7 cellular contexts compared by ENCODE assay signal in the genomic region with DNA sequence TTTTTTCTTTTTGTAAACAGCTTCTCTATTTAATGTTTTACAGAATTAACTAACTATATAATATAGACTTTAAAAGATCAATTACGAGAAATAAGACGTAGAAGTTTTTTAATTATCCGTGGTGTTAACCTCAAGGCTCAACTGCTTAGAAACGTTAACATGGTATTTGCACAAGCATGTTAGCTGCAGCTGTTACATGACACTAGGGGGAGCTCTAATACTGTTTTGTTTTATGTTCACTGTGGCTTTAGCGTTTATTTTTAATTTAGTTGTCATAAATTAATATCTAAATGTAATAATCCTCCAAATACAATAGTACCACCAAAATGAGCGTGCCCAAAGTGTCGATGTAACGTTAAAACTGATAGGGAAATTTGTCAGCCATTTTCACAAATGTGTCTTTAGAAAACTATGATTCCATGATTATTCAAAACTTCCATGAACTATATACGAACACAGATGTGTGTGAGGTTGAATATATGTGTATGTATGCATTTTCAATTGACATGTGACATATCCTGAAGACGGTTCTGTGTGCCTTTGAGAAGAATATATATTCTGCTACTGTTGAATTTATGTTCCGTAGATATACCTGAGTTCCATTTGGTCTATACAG.
DNase-seq lines count a peak whose midpoint lies in the region; ATAC-seq and TF ChIP-seq lines count a peak whose summit lies in the region.

No MANE protein-coding gene starts in this region.

- POLR2A ChIA-PET in HCT116 (lab: Charles Lee): no interaction called here

- peaks cover 8 to 14% of the 10 kb centered on the region in 2 experiments; a peak in 2 of 4 replicates for H3K9me3 ChIP-seq in HCT116 (ENCODE audit: control insufficient read depth in 1 of 2, insufficient read depth in 1 of 2, low read depth in 1 of 2, low read length in 2 of 2)
- no peaks in the 10 kb centered on the region for H3K9me3 ChIP-seq in ascending aorta

- H3K4me3 ChIP-seq in HCT116 (replicated peaks in 1 of 2; ENCODE audit: low read depth in 1 of 2, low read length in 2 of 2) (no peak overlapping the region), ascending aorta (no peak overlapping the region)

- RAD21 ChIA-PET in HCT116 (lab: Charles Lee; ENCODE audit: low non-redundant PET in 1 of 2, low total read pairs in 2 of 2, uncharacterized antibody in 2 of 2, unreplicated experiment in 2 of 2): no interaction called here

- peak; percentile 39; the same call in 1 of the 2 replicates for TF ChIP-seq RAD21 in HCT116 (IDR thresholded peaks at IDR 0.05; ENCODE audit: low read depth)

- H3K27me3 ChIP-seq in HCT116 (ENCODE audit: insufficient read depth, low read length) (no peaks in the 10 kb centered on the region), ascending aorta (no peaks in the 10 kb centered on the region)

- H3K9me2 ChIP-seq in HCT116 (ENCODE audit: insufficient read depth): no peaks in the 10 kb centered on the region

- no peak overlapping the region for H3K9ac ChIP-seq in HCT116 (ENCODE audit: low read length)

- no peak overlapping the region for H2AFZ ChIP-seq in HCT116 (ENCODE audit: low read depth, low read length, poor library complexity, severe bottlenecking)

- H3K4me1 ChIP-seq in HCT116 (ENCODE audit: control insufficient read depth in 1 of 2, insufficient read depth in 2 of 2, low read length in 2 of 2) (no peaks in the 10 kb centered on the region), ascending aorta (no peaks in the 10 kb centered on the region)

- DNase-seq in GM10266 (ENCODE audit: extremely low spot score): peak; percentile 5
- peak; percentile 4 for DNase-seq in HCT116 (ENCODE audit: low read depth, low spot score)
- DNase-seq in NCI-H1105 treated with DMSO at 0.1 percent for 48 hours (lab: John Stamatoyannopoulos, UW): peak; percentile 5
- no peak for DNase-seq in ascending aorta (ENCODE audit: low spot score in 2 of 2)
- DNase-seq in kidney tubule cell (ENCODE audit: low spot score): peak; percentile 55
- no peak for DNase-seq in NCI-H1930 (lab: John Stamatoyannopoulos, UW)
- no peak for DNase-seq in cerebellar nuclear complex (lab: John Stamatoyannopoulos, UW)

- no peak overlapping the region for H3K27ac ChIP-seq in HCT116 (ENCODE audit: low read depth, low read length)
- H3K27ac ChIP-seq in ascending aorta: no peak overlapping the region

- intact Hi-C loops in HCT116 (cut with micrococcal nuclease) (no loop called here), ascending aorta (cut with DNase I) (no loop called here)

- TF ChIP-seq CTCF in GM10266 (IDR thresholded peaks at IDR 0.05; ENCODE audit: control insufficient read depth, insufficient read depth, low read depth, missing control alignments): peak; percentile 88
- peak in 2 of 3 experiments; percentile 59 to 65; a peak in 4 of 6 replicates for TF ChIP-seq CTCF in HCT116 (IDR thresholded peaks at IDR 0.05 in 2 of 3, conservative IDR thresholded peaks at IDR 0.05 in 1 of 3; ENCODE audit: borderline replicate concordance in 1 of 3, insufficient read depth in 1 of 3, low read depth in 2 of 3, low read length in 2 of 3)
- peak in 2 of 3 experiments; percentile 39 to 63 for TF ChIP-seq CTCF in ascending aorta (IDR thresholded peaks at IDR 0.05)

- no peaks in the 10 kb centered on the region for H4K20me1 ChIP-seq in HCT116 (ENCODE audit: insufficient read depth)

- no TSS peak for BruUV-seq in HCT116 (replicated peaks; lab: Mats Ljungman, UMichigan)

- no peak for ATAC-seq in HCT116

- no peaks in the 10 kb centered on the region for H3K79me2 ChIP-seq in HCT116 (ENCODE audit: insufficient read depth, low read length)

- H3K4me2 ChIP-seq in HCT116 (ENCODE audit: low read length): no peak overlapping the region

- TF ChIP-seq POLR2A in HCT116 (IDR thresholded peaks at IDR 0.05; ENCODE audit: borderline replicate concordance, extremely low read depth, insufficient read depth, insufficient read length): no peak

- no peaks in the 10 kb centered on the region for H3K36me3 ChIP-seq in HCT116 (ENCODE audit: control insufficient read depth in 1 of 2, insufficient read depth in 2 of 2, low read length in 2 of 2)
- no peaks in the 10 kb centered on the region for H3K36me3 ChIP-seq in ascending aorta

- CTCF ChIA-PET in HCT116 (lab: Charles Lee): no interaction called here

TF ChIP-seq in HCT116, 20 proteins besides CTCF, POLR2A, EP300 and RAD21:
- TF ChIP-seq EZH2 (IDR thresholded peaks at IDR 0.05) (no peak), FOSL1 (IDR thresholded peaks at IDR 0.05; ENCODE audit: low read depth) (no peak), SRF (IDR thresholded peaks at IDR 0.05; ENCODE audit: low read depth) (no peak), CEBPB (IDR thresholded peaks at IDR 0.05; ENCODE audit: low read depth) (no peak), JUND (IDR thresholded peaks at IDR 0.05) (no peak), POLR2AphosphoS5 (IDR thresholded peaks at IDR 0.05; ENCODE audit: low read depth, low read length) (no peak)
- TF ChIP-seq, protein P1, sequence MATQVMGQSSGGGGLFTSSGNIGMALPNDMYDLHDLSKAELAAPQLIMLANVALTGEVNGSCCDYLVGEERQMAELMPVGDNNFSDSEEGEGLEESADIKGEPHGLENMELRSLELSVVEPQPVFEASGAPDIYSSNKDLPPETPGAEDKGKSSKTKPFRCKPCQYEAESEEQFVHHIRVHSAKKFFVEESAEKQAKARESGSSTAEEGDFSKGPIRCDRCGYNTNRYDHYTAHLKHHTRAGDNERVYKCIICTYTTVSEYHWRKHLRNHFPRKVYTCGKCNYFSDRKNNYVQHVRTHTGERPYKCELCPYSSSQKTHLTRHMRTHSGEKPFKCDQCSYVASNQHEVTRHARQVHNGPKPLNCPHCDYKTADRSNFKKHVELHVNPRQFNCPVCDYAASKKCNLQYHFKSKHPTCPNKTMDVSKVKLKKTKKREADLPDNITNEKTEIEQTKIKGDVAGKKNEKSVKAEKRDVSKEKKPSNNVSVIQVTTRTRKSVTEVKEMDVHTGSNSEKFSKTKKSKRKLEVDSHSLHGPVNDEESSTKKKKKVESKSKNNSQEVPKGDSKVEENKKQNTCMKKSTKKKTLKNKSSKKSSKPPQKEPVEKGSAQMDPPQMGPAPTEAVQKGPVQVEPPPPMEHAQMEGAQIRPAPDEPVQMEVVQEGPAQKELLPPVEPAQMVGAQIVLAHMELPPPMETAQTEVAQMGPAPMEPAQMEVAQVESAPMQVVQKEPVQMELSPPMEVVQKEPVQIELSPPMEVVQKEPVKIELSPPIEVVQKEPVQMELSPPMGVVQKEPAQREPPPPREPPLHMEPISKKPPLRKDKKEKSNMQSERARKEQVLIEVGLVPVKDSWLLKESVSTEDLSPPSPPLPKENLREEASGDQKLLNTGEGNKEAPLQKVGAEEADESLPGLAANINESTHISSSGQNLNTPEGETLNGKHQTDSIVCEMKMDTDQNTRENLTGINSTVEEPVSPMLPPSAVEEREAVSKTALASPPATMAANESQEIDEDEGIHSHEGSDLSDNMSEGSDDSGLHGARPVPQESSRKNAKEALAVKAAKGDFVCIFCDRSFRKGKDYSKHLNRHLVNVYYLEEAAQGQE (IDR thresholded peaks at IDR 0.05; ENCODE audit: low read depth): no peak

Comparison
In these comparisons a context has a peak if more than half of its experiments do, and no peak if none do; other contexts are left out.
1. DNase-seq: peak in GM10266 (single experiment), HCT116 (single experiment), NCI-H1105 treated with DMSO at 0.1 percent for 48 hours (single experiment) and kidney tubule cell (single experiment); none in ascending aorta (0 of 2), NCI-H1930 (0 of 2) and cerebellar nuclear complex (0 of 2).
2. Peak in every context shown above with its lines, with median percentiles within 50 percentile points of each other: CTCF ChIP-seq.